ENCODE assay signal across 15 cellular contexts in the genomic region with DNA sequence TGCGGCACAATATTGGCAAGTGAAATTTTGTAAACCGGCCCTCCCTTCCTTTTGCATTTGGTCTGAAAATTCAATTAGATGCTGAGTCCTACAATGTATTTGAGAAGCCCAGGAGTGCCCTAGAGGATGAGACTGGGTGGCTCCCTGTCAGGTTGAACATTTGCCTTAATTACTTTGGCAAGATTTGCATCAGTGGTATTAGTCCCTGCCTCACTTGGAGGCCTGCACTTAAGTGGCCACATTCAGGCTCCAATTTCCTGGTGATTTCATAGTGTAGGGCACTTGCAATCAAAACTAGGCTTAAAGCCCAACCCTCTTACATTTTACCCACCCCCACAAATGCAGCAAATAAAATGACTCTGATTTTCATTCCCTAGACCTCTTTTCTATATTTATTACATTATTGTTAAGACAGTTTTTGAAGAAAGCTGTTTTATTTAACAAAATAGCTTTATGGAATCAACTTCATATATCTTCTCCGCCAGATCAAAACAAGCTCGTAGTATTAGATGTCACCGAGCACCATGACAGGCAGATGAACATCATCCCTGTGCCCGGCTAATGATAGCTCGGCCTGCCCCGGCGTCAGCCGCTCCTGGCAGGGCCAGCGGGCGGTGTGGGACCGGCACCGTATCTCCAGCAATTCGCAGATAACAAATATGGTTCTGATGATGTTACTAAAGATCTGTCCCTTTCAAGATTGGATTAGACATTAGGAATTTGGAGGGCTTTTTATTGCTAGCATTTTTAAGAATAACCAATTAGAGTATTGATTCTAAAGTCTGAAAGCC.
DNase-seq lines count a peak whose midpoint lies in the region; ATAC-seq, FAIRE-seq and TF ChIP-seq lines count a peak whose summit lies in the region.
"Had no signal": no experiment of that assay in that cellular context is flagged by ENCODE, and none has a peak within 500 bp of the region (broad histone marks: within the 10 kb centered on the region; RNA-seq: fewer than 3 reads in every experiment).

No MANE protein-coding gene starts in this region.

- no peak overlapping the region for H3K4me2 ChIP-seq in fibroblast of lung (ENCODE audit: extremely low read depth, insufficient read depth, low read length)

- peaks cover 92% of the 10 kb centered on the region for H3K79me2 ChIP-seq in fibroblast of lung (ENCODE audit: control insufficient read depth, insufficient read depth, low read length)

- H3K4me3 ChIP-seq in fibroblast of lung (replicated peaks in 1 of 4; ENCODE audit: control extremely low read depth in 1 of 4, insufficient read depth in 1 of 4, low read depth in 3 of 4, low read length in 4 of 4), result no peak overlapping the region
- H3K4me3 ChIP-seq in pancreas, result no peak overlapping the region

- FAIRE-seq in pancreas (lab: Jason Lieb, UNC), result no peak
- no peak for FAIRE-seq in urothelium cell line (lab: Jason Lieb, UNC)
- FAIRE-seq: GM19239 had no signal

- H3K27me3 ChIP-seq in fibroblast of lung (ENCODE audit: control insufficient read depth, insufficient read depth, low read length) (no peaks in the 10 kb centered on the region), pancreas (no peaks in the 10 kb centered on the region)

- H3K9ac ChIP-seq in fibroblast of lung (ENCODE audit: insufficient read depth, low read length), result no peak overlapping the region

- no peaks in the 10 kb centered on the region for H3K9me3 ChIP-seq in fibroblast of lung (ENCODE audit: control insufficient read depth, insufficient read depth, low read depth, low read length)
- H3K9me3 ChIP-seq in pancreas, result no peaks in the 10 kb centered on the region

- DNase-seq in DMS79 (lab: John Stamatoyannopoulos, UW) (peak; percentile 87), NCI-H2196 treated with DMSO at 0.1 percent for 48 hours (lab: John Stamatoyannopoulos, UW; ENCODE audit: unreplicated experiment) (peak; percentile 38), fibroblast of lung (ENCODE audit: low read depth in 2 of 2) (peak; percentile 34 to 55), pancreas (no peak), NCI-H1417 treated with DMSO at 0.1 percent for 48 hours (lab: John Stamatoyannopoulos, UW) (no peak), urothelium cell line (ENCODE audit: low spot score) (no peak)
- DNase-seq: activated naive CD4-positive, alpha-beta T cell treated with anti-CD3 and anti-CD28 coated beads for 36 hours; erythroblast; H7; MM.1S; stimulated activated CD4-positive, alpha-beta T cell treated with anti-CD3 and anti-CD28 coated beads, Interleukin-4, amount 100 ng/mL, for 1 hour; stimulated activated naive B cell treated with anti-CD40 and anti-IgM and Interleukin-4, amounts not matched to agents 10 μg/mL and 1 μg/mL and 100 μg/mL, for 72 hours had no signal

- intact Hi-C loops in pancreas (cut with DNase I), result no loop called here

- H2AFZ ChIP-seq in fibroblast of lung (ENCODE audit: low read length), result no peak overlapping the region

- no peak overlapping the region for H3K27ac ChIP-seq in fibroblast of lung (ENCODE audit: insufficient read depth, low read length)
- H3K27ac ChIP-seq in pancreas, result peak overlapping the region in 3 of 4 donors; percentile 29 to 83 (median 79)

- H3K36me3 ChIP-seq in fibroblast of lung (ENCODE audit: control insufficient read depth, insufficient read depth, low read length) (peaks cover 2% of the 10 kb centered on the region), pancreas (no peaks in the 10 kb centered on the region)

- peaks cover 13% of the 10 kb centered on the region for H3K4me1 ChIP-seq in fibroblast of lung (ENCODE audit: control insufficient read depth, extremely low read depth, insufficient read depth, low read length)
- H3K4me1 ChIP-seq in pancreas, result peaks cover 15 to 32% (median 29%) of the 10 kb centered on the region in 3 donors

- TF ChIP-seq CTCF in fibroblast of lung (conservative IDR thresholded peaks at IDR 0.05 in 1 of 2, IDR thresholded peaks at IDR 0.05 in 1 of 2; ENCODE audit: low read depth in 1 of 2, low read length in 2 of 2) (no peak), pancreas (IDR thresholded peaks at IDR 0.05) (no peak)

- peak; percentile 60 to 74 (median 64) for ATAC-seq in pancreas
- no peak for ATAC-seq in HG02798 (IDR thresholded peaks at IDR 0.05; ENCODE audit: poor library complexity, unreplicated experiment)
- ATAC-seq in GM18870 (IDR thresholded peaks at IDR 0.05; ENCODE audit: unreplicated experiment), result no peak
- ATAC-seq: stimulated activated naive B cell treated with anti-CD40 and anti-IgM and Interleukin-4, amounts not matched to agents 10 μg/mL and 1 μg/mL and 100 μg/mL, for 72 hours had no signal

- 23 to 33% methylated on average over 15 of the region's 15 CpGs for WGBS in pancreas, 2 donors

- no peaks in the 10 kb centered on the region for H4K20me1 ChIP-seq in fibroblast of lung (ENCODE audit: control insufficient read depth, extremely low read depth, insufficient read depth, low read length)

Comparison
In these comparisons a context has a peak if more than half of its experiments do, and no peak if none do; other contexts are left out.
1. DNase-seq: peak in DMS79 (single experiment), NCI-H2196 treated with DMSO at 0.1 percent for 48 hours (single experiment) and fibroblast of lung (2 of 2); none in pancreas (0 of 6), NCI-H1417 treated with DMSO at 0.1 percent for 48 hours (single experiment) and urothelium cell line (single experiment).
2. ATAC-seq: peak in pancreas (4 of 4); none in HG02798 (single experiment) and GM18870 (single experiment).